18 cellular contexts compared by ENCODE assay signal in genomic region chr7:16025696-16026095, GRCh38.
"Had no signal": no experiment of that assay in that cellular context is flagged by ENCODE, and none has a peak within 500 bp of the region (broad histone marks: within the 10 kb centered on the region; RNA-seq: fewer than 3 reads in every experiment).

No MANE protein-coding gene starts in this region.

- H3K4me1 Mint-ChIP-seq: activated naive CD4-positive, alpha-beta T cell treated with anti-CD3 and anti-CD28 coated beads, Interleukin-2, amount 50 U/mL, for 24 hours; natural killer cell had no signal

- H3K27me3 ChIP-seq: adrenal gland, cardiac muscle cell, neutrophil, pancreas, thyroid gland had no signal

- H3K27me3 Mint-ChIP-seq: activated naive CD4-positive, alpha-beta T cell treated with anti-CD3 and anti-CD28 coated beads, Interleukin-2, amount 50 U/mL, for 24 hours had no signal

- H3K9me3 ChIP-seq: adrenal gland, mucosa of descending colon, neutrophil, pancreas, thyroid gland had no signal

- H3K36me3 Mint-ChIP-seq: activated naive CD4-positive, alpha-beta T cell treated with anti-CD3 and anti-CD28 coated beads, Interleukin-2, amount 50 U/mL, for 24 hours; natural killer cell had no signal

- H3K4me3 ChIP-seq: adrenal gland, cardiac muscle cell, mucosa of descending colon, pancreas, thyroid gland had no signal

- H3K4me3 Mint-ChIP-seq: activated naive CD4-positive, alpha-beta T cell treated with anti-CD3 and anti-CD28 coated beads, Interleukin-2, amount 50 U/mL, for 24 hours; activated T-cell treated with anti-CD3 and anti-CD28 coated beads, Interleukin-2, amount 50 U/mL, for 72 hours; natural killer cell; T-helper 2 cell treated with Interferon-gamma antibody and Interleukin-4, amounts not matched to agents 5 μg/mL and 100 μg/mL, for 36 hours had no signal

- H3K9me3 Mint-ChIP-seq: activated naive CD4-positive, alpha-beta T cell treated with anti-CD3 and anti-CD28 coated beads, Interleukin-2, amount 50 U/mL, for 24 hours; T-helper 2 cell treated with Interferon-gamma antibody and Interleukin-4, amounts not matched to agents 5 μg/mL and 100 μg/mL, for 36 hours had no signal

- H3K36me3 ChIP-seq: adrenal gland, cardiac muscle cell, neutrophil, pancreas, thyroid gland had no signal

- H3K27ac ChIP-seq: adrenal gland, cardiac muscle cell, neutrophil, pancreas had no signal

- H3K4me1 ChIP-seq: pancreas, thyroid gland had no signal

- DNase-seq: activated CD4-positive, alpha-beta T cell treated with anti-CD3 and anti-CD28 coated beads, Interleukin-2, amount 50 U/mL, for 4 hours; activated effector memory CD4-positive, alpha-beta T cell treated with anti-CD3 and anti-CD28 coated beads, Interleukin-2, amount 50 U/mL, for 16 hours; activated T-cell treated with anti-CD3 and anti-CD28 coated beads, Interleukin-2, amount 50 U/mL, for 72 hours; adrenal gland; effector memory CD4-positive, alpha-beta T cell; mucosa of descending colon; natural killer cell; pancreas; stimulated activated CD4-positive, alpha-beta T cell treated with anti-CD3 and anti-CD28 coated beads, Interleukin-12 subunit alpha, Interleukin-12 subunit beta, amount 100 ng/mL, for 4 hours; stimulated activated CD4-positive, alpha-beta T cell treated with anti-CD3 and anti-CD28 coated beads, Interleukin-1b, Interleukin-23, amount 100 ng/mL, for 48 hours; stimulated activated CD8-positive, alpha-beta memory T cell treated with anti-CD3 and anti-CD28 coated beads, Interleukin-4, amount 100 ng/mL, for 48 hours; stimulated activated naive CD4-positive, alpha-beta T cell; SW 1271 had no signal

- H3K27ac Mint-ChIP-seq: activated naive CD4-positive, alpha-beta T cell treated with anti-CD3 and anti-CD28 coated beads, Interleukin-2, amount 50 U/mL, for 24 hours; activated T-cell treated with anti-CD3 and anti-CD28 coated beads, Interleukin-2, amount 50 U/mL, for 72 hours; natural killer cell; T-helper 2 cell treated with Interferon-gamma antibody and Interleukin-4, amounts not matched to agents 5 μg/mL and 100 μg/mL, for 36 hours had no signal
